In the genomic region with DNA sequence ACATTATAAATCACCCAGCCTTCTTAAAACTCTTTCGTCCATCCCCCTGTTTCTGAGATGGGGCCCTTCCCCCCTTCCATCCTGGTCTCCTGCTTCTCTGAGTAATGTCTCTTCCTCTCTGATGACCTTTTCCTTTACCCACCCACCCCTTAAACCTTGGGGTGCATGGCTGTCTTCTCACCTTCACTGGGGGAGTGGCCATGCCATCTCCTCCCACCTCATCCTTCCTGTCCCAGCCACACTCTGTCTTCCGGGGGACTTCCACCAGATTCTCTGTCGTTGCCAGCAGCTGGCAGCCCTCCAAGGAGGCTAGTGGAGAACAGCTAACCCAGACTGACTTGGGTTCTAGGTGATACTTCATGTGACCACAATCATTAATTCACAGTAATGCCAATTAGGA, we compare ENCODE assay signal across 13 cellular contexts.
A peak's percentile ranks its signal among the peaks of the same experiment; 100 is the strongest.
DNase-seq lines count a peak whose midpoint lies in the region; ATAC-seq lines count a peak whose summit lies in the region.
"Had no signal": no experiment of that assay in that cellular context is flagged by ENCODE, and none has a peak within 500 bp of the region (broad histone marks: within the 10 kb centered on the region; RNA-seq: fewer than 3 reads in every experiment).

No MANE protein-coding gene starts in this region.

- H3K9me3 Mint-ChIP-seq in T-helper 2 cell treated with Interferon-gamma antibody and Interleukin-4, amounts not matched to agents 5 μg/mL and 100 μg/mL, for 36 hours: no peaks in the 10 kb centered on the region
- no peaks in the 10 kb centered on the region for H3K9me3 Mint-ChIP-seq in effector memory CD8-positive, alpha-beta T cell

- peaks cover 6% of the 10 kb centered on the region for H3K27me3 Mint-ChIP-seq in T-helper 2 cell treated with Interferon-gamma antibody and Interleukin-4, amounts not matched to agents 5 μg/mL and 100 μg/mL, for 36 hours (ENCODE audit: low read depth)
- H3K27me3 Mint-ChIP-seq in effector memory CD8-positive, alpha-beta T cell: peaks cover 6 to 16% of the 10 kb centered on the region in 2 donors

- H3K4me3 Mint-ChIP-seq in T-helper 2 cell treated with Interferon-gamma antibody and Interleukin-4, amounts not matched to agents 5 μg/mL and 100 μg/mL, for 36 hours: peak overlapping the region; percentile 22
- peak overlapping the region in 1 of 2 donors; percentile 14 for H3K4me3 Mint-ChIP-seq in effector memory CD8-positive, alpha-beta T cell

- no peaks in the 10 kb centered on the region for H3K36me3 Mint-ChIP-seq in T-helper 2 cell treated with Interferon-gamma antibody and Interleukin-4, amounts not matched to agents 5 μg/mL and 100 μg/mL, for 36 hours (ENCODE audit: low read depth)
- H3K36me3 Mint-ChIP-seq in effector memory CD8-positive, alpha-beta T cell (ENCODE audit: insufficient read depth): no peaks in the 10 kb centered on the region
- H3K36me3 Mint-ChIP-seq: naive B cell had no signal

- peaks cover 12% of the 10 kb centered on the region for H3K4me1 Mint-ChIP-seq in T-helper 2 cell treated with Interferon-gamma antibody and Interleukin-4, amounts not matched to agents 5 μg/mL and 100 μg/mL, for 36 hours (ENCODE audit: low read depth)
- H3K4me1 Mint-ChIP-seq in effector memory CD8-positive, alpha-beta T cell (ENCODE audit: low read depth in 2 of 2): peaks cover 6 to 13% of the 10 kb centered on the region in 2 donors

- DNase-seq in T-helper 2 cell treated with Interferon-gamma antibody and Interleukin-4, amounts not matched to agents 5 μg/mL and 100 μg/mL, for 36 hours (ENCODE audit: low spot score): peak; percentile 30
- DNase-seq in activated T-cell treated with anti-CD3 and anti-CD28 coated beads for 4 hours (peak; percentile 15), amygdala (lab: John Stamatoyannopoulos, UW) (no peak), NCI-H128 (lab: John Stamatoyannopoulos, UW; ENCODE audit: unreplicated experiment) (no peak), GM03348 (ENCODE audit: low spot score) (no peak)
- peak; percentile 6 to 19 (median 16) for DNase-seq in effector memory CD8-positive, alpha-beta T cell
- peak; percentile 57 for DNase-seq in stimulated activated CD8-positive, alpha-beta memory T cell treated with anti-CD3 and anti-CD28 coated beads, Interleukin-4, amount 100 ng/mL, for 48 hours
- DNase-seq: aorta, left colon, MM.1S, naive B cell, PC-9, T1000 had no signal

- H3K27ac Mint-ChIP-seq in T-helper 2 cell treated with Interferon-gamma antibody and Interleukin-4, amounts not matched to agents 5 μg/mL and 100 μg/mL, for 36 hours: peak overlapping the region; percentile 64
- no peak overlapping the region for H3K27ac Mint-ChIP-seq in effector memory CD8-positive, alpha-beta T cell

- peak; percentile 80 for ATAC-seq in effector memory CD8-positive, alpha-beta T cell (replicated peaks)
- ATAC-seq: left colon had no signal

Comparison
In these comparisons a context has a peak if more than half of its experiments do, and no peak if none do; other contexts are left out.
1. DNase-seq: peak in T-helper 2 cell treated with Interferon-gamma antibody and Interleukin-4, amounts not matched to agents 5 μg/mL and 100 μg/mL, for 36 hours (single experiment), activated T-cell treated with anti-CD3 and anti-CD28 coated beads for 4 hours (single experiment), effector memory CD8-positive, alpha-beta T cell (3 of 3) and stimulated activated CD8-positive, alpha-beta memory T cell treated with anti-CD3 and anti-CD28 coated beads, Interleukin-4, amount 100 ng/mL, for 48 hours (single experiment); none in amygdala (0 of 56), NCI-H128 (single experiment) and GM03348 (single experiment).